Comparison of ENCODE assay signal across 18 cellular contexts in genomic region chr19:8143041-8143440, GRCh38. TPM values are rescaled to one million over a fixed set of nuclear protein-coding genes. Genes with fewer than 3 reads are reported as not detected.
DNase-seq lines count a peak whose midpoint lies in the region; ATAC-seq, FAIRE-seq and TF ChIP-seq lines count a peak whose summit lies in the region.
"Had no signal": no experiment of that assay in that cellular context is flagged by ENCODE, and none has a peak within 500 bp of the region (broad histone marks: within the 10 kb centered on the region; RNA-seq: fewer than 3 reads in every experiment).

No MANE protein-coding gene starts in this region.

- in situ Hi-C loops in K562 (cut with MboI), result no loop called here
- in situ Hi-C loops in GM13977 (cut with MboI; ENCODE audit: low pct_unique_long_range_greater_than_20kb, low sequenced_read_pairs, unreplicated experiment), result no loop called here

- H4K20me1 ChIP-seq in K562 (replicated peaks; ENCODE audit: control insufficient read depth, insufficient read depth, low read length), result no peaks in the 10 kb centered on the region; the same call in none of the 2 replicates
- no peaks in the 10 kb centered on the region for H4K20me1 ChIP-seq in osteoblast (ENCODE audit: insufficient read depth, low read length)

- no peak for DNase-seq in HFFc6
- no peak for DNase-seq in K562 (ENCODE audit: extremely low read depth in 1 of 4, low spot score in 3 of 4)
- DNase-seq in iPS-NIHi11 (ENCODE audit: low spot score), result peak; percentile 25
- DNase-seq in osteoblast (ENCODE audit: insufficient read length, low spot score, missing footprints), result peak; percentile 53
- no peak for DNase-seq in GM13977 (ENCODE audit: low spot score)
- DNase-seq in NCI-H748 (lab: John Stamatoyannopoulos, UW; ENCODE audit: unreplicated experiment), result no peak
- DNase-seq: DMS 273 treated with DMSO at 0.1 percent for 48 hours, Karpas-422, NCI-H1105 treated with DMSO at 0.1 percent for 48 hours, NCI-H187, NCI-H446 treated with DMSO at 0.1 percent for 48 hours, NCI-H82, Right ventricle myocardium superior had no signal

- peaks cover 25% of the 10 kb centered on the region for H3K27me3 Mint-ChIP-seq in HFFc6 (ENCODE audit: insufficient read depth)

- CTCF ChIA-PET in K562 (lab: Yijun Ruan, JAX; ENCODE audit: low intra/inter-chr PET ratio), result no interaction called here

- no peak overlapping the region for H3K27ac ChIP-seq in K562 (ENCODE audit: extremely low read depth, low read depth, low read length)
- no peak overlapping the region for H3K27ac ChIP-seq in osteoblast (ENCODE audit: low read depth, low read length)
- H3K27ac ChIP-seq: BLaER1 had no signal

- intact Hi-C loops in K562 (cut with micrococcal nuclease), result loop anchor here (5.0 kb wide), 1 partner anchor 56 kb away; no protein-coding TSS in a partner anchor

- H2AFZ ChIP-seq in K562 (ENCODE audit: low read depth, low read length) (no peak overlapping the region), osteoblast (ENCODE audit: low read length) (no peak overlapping the region)

- no peaks in the 10 kb centered on the region for H3K36me3 Mint-ChIP-seq in HFFc6 (ENCODE audit: low read depth)

- H3K4me3 Mint-ChIP-seq in HFFc6, result peak overlapping the region; percentile 54

- no peaks in the 10 kb centered on the region for H3K9me3 Mint-ChIP-seq in HFFc6

- no peak for FAIRE-seq in K562 (lab: Jason Lieb, UNC)
- FAIRE-seq: GM18507 had no signal

- TF ChIP-seq CTCF in HFFc6 (IDR thresholded peaks at IDR 0.05), result no peak
- no peak for TF ChIP-seq CTCF in K562 (IDR thresholded peaks at IDR 0.05 in 2 of 3, conservative IDR thresholded peaks at IDR 0.05 in 1 of 3; ENCODE audit: insufficient read depth in 2 of 3, low read depth in 1 of 3, low read length in 3 of 3)
- no peak for TF ChIP-seq CTCF in osteoblast (IDR thresholded peaks at IDR 0.05; ENCODE audit: extremely low read depth, low read depth, low read length)
- no peak for TF ChIP-seq CTCF in GM13977 (IDR thresholded peaks at IDR 0.05; ENCODE audit: extremely low read depth, insufficient read depth, missing control alignments)

- H3K27me3 ChIP-seq in K562 (ENCODE audit: control insufficient read depth in 2 of 2, insufficient read depth in 2 of 2, low read length in 2 of 2) (peaks cover 22 to 49% of the 10 kb centered on the region in 2 experiments), osteoblast (ENCODE audit: insufficient read depth, low read length) (peaks cover 17% of the 10 kb centered on the region)

- no peak for TF ChIP-seq RAD21 in K562 (CRISPR knock-in tag; conservative IDR thresholded peaks at IDR 0.05 in 1 of 2, IDR thresholded peaks at IDR 0.05 in 1 of 2)

- H3K4me3 ChIP-seq in K562, result no peak overlapping the region
- no peak overlapping the region for H3K4me3 ChIP-seq in osteoblast (ENCODE audit: insufficient read depth, low read length)
- H3K4me3 ChIP-seq: BLaER1 had no signal

- ATAC-seq in K562 (no peak), HG02588 (IDR thresholded peaks at IDR 0.05; ENCODE audit: unreplicated experiment) (no peak)
- ATAC-seq: Panc1 had no signal

- no TSS peak for BruUV-seq in K562 (replicated peaks; lab: Mats Ljungman, UMichigan)

- WGBS in K562 (ENCODE audit: insufficient coverage, low coverage, missing lambda C conversion rate), result 8% methylated on average over 8 of the region's 10 CpGs

- POLR2A ChIA-PET in K562 (lab: Yijun Ruan, JAX), result no interaction called here

- H3K9me1 ChIP-seq in K562 (ENCODE audit: control insufficient read depth, insufficient read depth, low read length), result no peaks in the 10 kb centered on the region

- peaks cover 2 to 32% of the 10 kb centered on the region in 2 experiments; a peak in 3 of 5 replicates for H3K4me1 ChIP-seq in K562 (replicated peaks in 1 of 2; ENCODE audit: control insufficient read depth in 2 of 2, insufficient read depth in 2 of 2, low read length in 2 of 2)
- peaks cover 3% of the 10 kb centered on the region for H3K4me1 ChIP-seq in osteoblast (ENCODE audit: insufficient read depth, low read length)

- TF ChIP-seq EP300 in K562 (IDR thresholded peaks at IDR 0.05; ENCODE audit: low read length), result no peak

- no peaks in the 10 kb centered on the region for H3K36me3 ChIP-seq in K562 (ENCODE audit: control insufficient read depth, insufficient read depth, low read length)
- no peaks in the 10 kb centered on the region for H3K36me3 ChIP-seq in osteoblast (ENCODE audit: insufficient read depth, low read length)
- H3K36me3 ChIP-seq: BLaER1 had no signal

- no peak for TF ChIP-seq POLR2A in K562 (conservative IDR thresholded peaks at IDR 0.05)

- peak overlapping the region in 1 of 2 experiments; percentile 24; a peak in 1 of 4 replicates for H3K9ac ChIP-seq in K562 (ENCODE audit: insufficient read depth in 1 of 2, low read depth in 2 of 2, low read length in 2 of 2)
- H3K9ac ChIP-seq: BLaER1 had no signal

- H3K9me3 ChIP-seq in K562 (replicated peaks; ENCODE audit: control insufficient read depth, insufficient read depth, low read depth, low read length), result no peaks in the 10 kb centered on the region
- no peaks in the 10 kb centered on the region for H3K9me3 ChIP-seq in osteoblast (ENCODE audit: low read depth, low read length)
- H3K9me3 ChIP-seq: BLaER1 had no signal

- no peak overlapping the region; the same call in 1 of the 2 replicates for H3K27ac Mint-ChIP-seq in HFFc6

- peaks cover 13% of the 10 kb centered on the region; the same call in 1 of the 2 replicates for H3K4me1 Mint-ChIP-seq in HFFc6 (ENCODE audit: low read depth)

- H3K4me2 ChIP-seq in K562 (ENCODE audit: insufficient read depth, low read length) (no peak overlapping the region), osteoblast (ENCODE audit: insufficient read depth, low read length) (no peak overlapping the region)
- H3K4me2 ChIP-seq: BLaER1 had no signal

- H3K79me2 ChIP-seq in K562 (ENCODE audit: control insufficient read depth, insufficient read depth, low read length) (no peaks in the 10 kb centered on the region), osteoblast (ENCODE audit: insufficient read depth, low read length) (no peaks in the 10 kb centered on the region)

TF ChIP-seq in K562, 482 proteins besides CTCF, POLR2A, EP300 and RAD21:
- peak; percentile 17; the same call in 1 of the 2 replicates for TF ChIP-seq ZNF263 (CRISPR knock-in tag; IDR thresholded peaks at IDR 0.05; ENCODE audit: borderline replicate concordance)
- TF ChIP-seq HES1 (IDR thresholded peaks at IDR 0.05; ENCODE audit: low read depth), result no peak

RNA-seq across cellular contexts. Expression of gene FBN3, which starts 6.4 kb away (rescaled TPM):
- total RNA-seq in HFFc6 (2021; fragmentation: NEBNext Ultra II Directional; extraction: Animal tissue kit (Norgen Biotek cat#: 25700)), result not detected
- total RNA-seq in K562 (2011; cell fraction: chromatin; rRNA removed; ENCODE audit: low replicate concordance), result 2.3 TPM in 1 of 2 replicates, not detected in the other
- total RNA-seq in K562 (2011; cell fraction: nucleolus; rRNA removed), result 0.67 TPM in 1 of 2 replicates, not detected in the other
- 0.44 and 1.3 TPM in 2 replicates for total RNA-seq in K562 (2011; cell fraction: nucleoplasm; rRNA removed)
- total RNA-seq in K562 (2014; rRNA removed), result under 0.01 TPM in 1 of 2 replicates, not detected in the other
- not detected in 2 replicates for total RNA-seq in K562 (2014; rRNA removed; fragmentation: Illumina TruSeq; extraction: Trizol)
- not detected in 2 replicates for total RNA-seq in K562 (2015; rRNA removed; fragmentation: Illumina TruSeq; extraction: Trizol)
- total RNA-seq in K562 (2021), result 0.04 and 0.29 TPM in 2 replicates
- polyA plus RNA-seq in K562 (2011; rRNA removed), result 0.08 and 0.11 TPM in 2 replicates
- polyA plus RNA-seq in K562 (2011; cell fraction: cytosol; rRNA removed), result 0.04 and 0.06 TPM in 2 replicates
- polyA plus RNA-seq in K562 (2011; cell fraction: nucleus; rRNA removed), result 0.13 and 0.54 TPM in 2 replicates
- polyA plus RNA-seq in K562 (2012), result 0.01 and 0.08 TPM in 2 replicates
- polyA plus RNA-seq in K562 (2014; fragmentation: Illumina TruSeq; extraction: Trizol), result not detected in 2 replicates
- polyA plus RNA-seq in K562 (2014; fragmentation: Nextera tagmentation; extraction: Ambion mirVana), result under 1 TPM in 1 of 2 experiments, not detected in 1; 0.01 TPM
- polyA plus RNA-seq in K562 (2014; rRNA removed), result 0.01 and 0.03 TPM in 2 replicates
- polyA minus RNA-seq in K562 (2011; rRNA and poly(A)+ RNA removed), result not detected in 2 replicates
- polyA minus RNA-seq in K562 (2011; cell fraction: cytosol; rRNA and poly(A)+ RNA removed), result not detected in 2 replicates
- polyA minus RNA-seq in K562 (2011; cell fraction: nucleus; rRNA and poly(A)+ RNA removed), result 0.33 and 0.54 TPM in 2 replicates
- not detected in 2 replicates for total RNA-seq in osteoblast
- total RNA-seq: Right ventricle myocardium superior had no signal
- polyA plus RNA-seq: AG04450 had no signal

Comparison
In these comparisons a context has a peak if more than half of its experiments do, and no peak if none do; other contexts are left out.
1. DNase-seq: peak in iPS-NIHi11 (single experiment) and osteoblast (single experiment); none in HFFc6 (single experiment), K562 (0 of 4), GM13977 (single experiment) and NCI-H748 (single experiment).